Comparison of ENCODE assay signal across 2 cellular contexts in the genomic region with DNA sequence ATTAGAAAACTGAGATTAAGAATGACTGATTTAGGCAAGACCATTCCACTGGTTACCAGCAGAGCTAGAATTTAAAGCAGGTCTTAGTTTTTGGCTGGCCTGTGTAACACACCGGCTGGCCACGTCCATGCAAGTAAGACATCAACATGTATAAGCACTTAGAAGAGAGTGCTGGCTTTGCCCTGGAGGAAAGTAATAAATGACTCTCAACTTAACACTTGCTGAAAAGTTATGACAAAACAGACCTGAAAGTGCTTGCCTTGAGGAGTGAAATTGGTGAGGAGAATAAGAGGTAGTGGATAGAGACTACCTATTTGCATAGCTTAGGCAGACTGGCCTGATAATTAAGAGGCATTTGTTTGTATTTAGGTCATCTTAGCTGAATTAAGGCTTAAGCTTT.
TF ChIP-seq lines count a peak whose summit lies in the region.

No MANE protein-coding gene starts in this region.

TF ChIP-seq in GM23338, 12 proteins besides CTCF, POLR2A, EP300 and RAD21 (continued from another document and continues in another):
- TF ChIP-seq, protein P1, sequence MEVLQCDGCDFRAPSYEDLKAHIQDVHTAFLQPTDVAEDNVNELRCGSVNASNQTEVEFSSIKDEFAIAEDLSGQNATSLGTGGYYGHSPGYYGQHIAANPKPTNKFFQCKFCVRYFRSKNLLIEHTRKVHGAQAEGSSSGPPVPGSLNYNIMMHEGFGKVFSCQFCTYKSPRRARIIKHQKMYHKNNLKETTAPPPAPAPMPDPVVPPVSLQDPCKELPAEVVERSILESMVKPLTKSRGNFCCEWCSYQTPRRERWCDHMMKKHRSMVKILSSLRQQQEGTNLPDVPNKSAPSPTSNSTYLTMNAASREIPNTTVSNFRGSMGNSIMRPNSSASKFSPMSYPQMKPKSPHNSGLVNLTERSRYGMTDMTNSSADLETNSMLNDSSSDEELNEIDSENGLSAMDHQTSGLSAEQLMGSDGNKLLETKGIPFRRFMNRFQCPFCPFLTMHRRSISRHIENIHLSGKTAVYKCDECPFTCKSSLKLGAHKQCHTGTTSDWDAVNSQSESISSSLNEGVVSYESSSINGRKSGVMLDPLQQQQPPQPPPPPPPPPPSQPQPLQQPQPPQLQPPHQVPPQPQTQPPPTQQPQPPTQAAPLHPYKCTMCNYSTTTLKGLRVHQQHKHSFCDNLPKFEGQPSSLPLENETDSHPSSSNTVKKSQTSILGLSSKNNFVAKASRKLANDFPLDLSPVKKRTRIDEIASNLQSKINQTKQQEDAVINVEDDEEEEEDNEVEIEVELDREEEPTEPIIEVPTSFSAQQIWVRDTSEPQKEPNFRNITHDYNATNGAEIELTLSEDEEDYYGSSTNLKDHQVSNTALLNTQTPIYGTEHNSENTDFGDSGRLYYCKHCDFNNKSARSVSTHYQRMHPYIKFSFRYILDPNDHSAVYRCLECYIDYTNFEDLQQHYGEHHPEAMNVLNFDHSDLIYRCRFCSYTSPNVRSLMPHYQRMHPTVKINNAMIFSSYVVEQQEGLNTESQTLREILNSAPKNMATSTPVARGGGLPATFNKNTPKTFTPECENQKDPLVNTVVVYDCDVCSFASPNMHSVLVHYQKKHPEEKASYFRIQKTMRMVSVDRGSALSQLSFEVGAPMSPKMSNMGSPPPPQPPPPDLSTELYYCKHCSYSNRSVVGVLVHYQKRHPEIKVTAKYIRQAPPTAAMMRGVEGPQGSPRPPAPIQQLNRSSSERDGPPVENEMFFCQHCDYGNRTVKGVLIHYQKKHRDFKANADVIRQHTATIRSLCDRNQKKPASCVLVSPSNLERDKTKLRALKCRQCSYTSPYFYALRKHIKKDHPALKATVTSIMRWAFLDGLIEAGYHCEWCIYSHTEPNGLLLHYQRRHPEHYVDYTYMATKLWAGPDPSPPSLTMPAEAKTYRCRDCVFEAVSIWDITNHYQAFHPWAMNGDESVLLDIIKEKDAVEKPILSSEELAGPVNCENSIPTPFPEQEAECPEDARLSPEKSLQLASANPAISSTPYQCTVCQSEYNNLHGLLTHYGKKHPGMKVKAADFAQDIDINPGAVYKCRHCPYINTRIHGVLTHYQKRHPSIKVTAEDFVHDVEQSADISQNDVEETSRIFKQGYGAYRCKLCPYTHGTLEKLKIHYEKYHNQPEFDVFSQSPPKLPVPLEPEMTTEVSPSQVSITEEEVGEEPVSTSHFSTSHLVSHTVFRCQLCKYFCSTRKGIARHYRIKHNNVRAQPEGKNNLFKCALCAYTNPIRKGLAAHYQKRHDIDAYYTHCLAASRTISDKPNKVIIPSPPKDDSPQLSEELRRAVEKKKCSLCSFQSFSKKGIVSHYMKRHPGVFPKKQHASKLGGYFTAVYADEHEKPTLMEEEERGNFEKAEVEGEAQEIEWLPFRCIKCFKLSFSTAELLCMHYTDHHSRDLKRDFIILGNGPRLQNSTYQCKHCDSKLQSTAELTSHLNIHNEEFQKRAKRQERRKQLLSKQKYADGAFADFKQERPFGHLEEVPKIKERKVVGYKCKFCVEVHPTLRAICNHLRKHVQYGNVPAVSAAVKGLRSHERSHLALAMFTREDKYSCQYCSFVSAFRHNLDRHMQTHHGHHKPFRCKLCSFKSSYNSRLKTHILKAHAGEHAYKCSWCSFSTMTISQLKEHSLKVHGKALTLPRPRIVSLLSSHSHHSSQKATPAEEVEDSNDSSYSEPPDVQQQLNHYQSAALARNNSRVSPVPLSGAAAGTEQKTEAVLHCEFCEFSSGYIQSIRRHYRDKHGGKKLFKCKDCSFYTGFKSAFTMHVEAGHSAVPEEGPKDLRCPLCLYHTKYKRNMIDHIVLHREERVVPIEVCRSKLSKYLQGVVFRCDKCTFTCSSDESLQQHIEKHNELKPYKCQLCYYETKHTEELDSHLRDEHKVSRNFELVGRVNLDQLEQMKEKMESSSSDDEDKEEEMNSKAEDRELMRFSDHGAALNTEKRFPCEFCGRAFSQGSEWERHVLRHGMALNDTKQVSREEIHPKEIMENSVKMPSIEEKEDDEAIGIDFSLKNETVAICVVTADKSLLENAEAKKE (CRISPR knock-in tag; IDR thresholded peaks at IDR 0.05), result no peak
- TF ChIP-seq ZNF114 (CRISPR knock-in tag; IDR thresholded peaks at IDR 0.05) (no peak), CREB1 (CRISPR knock-in tag; IDR thresholded peaks at IDR 0.05; ENCODE audit: low read depth) (no peak), POLR2AphosphoS5 (IDR thresholded peaks at IDR 0.05; ENCODE audit: low read depth) (no peak), JUNB (IDR thresholded peaks at IDR 0.05; ENCODE audit: unreplicated experiment) (no peak), STAT1 (IDR thresholded peaks at IDR 0.05; ENCODE audit: unreplicated experiment) (no peak), ZNF331 (CRISPR knock-in tag; IDR thresholded peaks at IDR 0.05; ENCODE audit: low read depth) (no peak), EZH2phosphoT487 (IDR thresholded peaks at IDR 0.05; ENCODE audit: unreplicated experiment) (no peak), NANOG (IDR thresholded peaks at IDR 0.05; ENCODE audit: borderline replicate concordance) (no peak)
- TF ChIP-seq, protein P2, sequence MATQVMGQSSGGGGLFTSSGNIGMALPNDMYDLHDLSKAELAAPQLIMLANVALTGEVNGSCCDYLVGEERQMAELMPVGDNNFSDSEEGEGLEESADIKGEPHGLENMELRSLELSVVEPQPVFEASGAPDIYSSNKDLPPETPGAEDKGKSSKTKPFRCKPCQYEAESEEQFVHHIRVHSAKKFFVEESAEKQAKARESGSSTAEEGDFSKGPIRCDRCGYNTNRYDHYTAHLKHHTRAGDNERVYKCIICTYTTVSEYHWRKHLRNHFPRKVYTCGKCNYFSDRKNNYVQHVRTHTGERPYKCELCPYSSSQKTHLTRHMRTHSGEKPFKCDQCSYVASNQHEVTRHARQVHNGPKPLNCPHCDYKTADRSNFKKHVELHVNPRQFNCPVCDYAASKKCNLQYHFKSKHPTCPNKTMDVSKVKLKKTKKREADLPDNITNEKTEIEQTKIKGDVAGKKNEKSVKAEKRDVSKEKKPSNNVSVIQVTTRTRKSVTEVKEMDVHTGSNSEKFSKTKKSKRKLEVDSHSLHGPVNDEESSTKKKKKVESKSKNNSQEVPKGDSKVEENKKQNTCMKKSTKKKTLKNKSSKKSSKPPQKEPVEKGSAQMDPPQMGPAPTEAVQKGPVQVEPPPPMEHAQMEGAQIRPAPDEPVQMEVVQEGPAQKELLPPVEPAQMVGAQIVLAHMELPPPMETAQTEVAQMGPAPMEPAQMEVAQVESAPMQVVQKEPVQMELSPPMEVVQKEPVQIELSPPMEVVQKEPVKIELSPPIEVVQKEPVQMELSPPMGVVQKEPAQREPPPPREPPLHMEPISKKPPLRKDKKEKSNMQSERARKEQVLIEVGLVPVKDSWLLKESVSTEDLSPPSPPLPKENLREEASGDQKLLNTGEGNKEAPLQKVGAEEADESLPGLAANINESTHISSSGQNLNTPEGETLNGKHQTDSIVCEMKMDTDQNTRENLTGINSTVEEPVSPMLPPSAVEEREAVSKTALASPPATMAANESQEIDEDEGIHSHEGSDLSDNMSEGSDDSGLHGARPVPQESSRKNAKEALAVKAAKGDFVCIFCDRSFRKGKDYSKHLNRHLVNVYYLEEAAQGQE (IDR thresholded peaks at IDR 0.05; ENCODE audit: unreplicated experiment), result no peak

TF ChIP-seq in WTC11, 78 proteins besides CTCF, POLR2A, EP300 and RAD21 (continued from another document):
- TF ChIP-seq, protein P3, sequence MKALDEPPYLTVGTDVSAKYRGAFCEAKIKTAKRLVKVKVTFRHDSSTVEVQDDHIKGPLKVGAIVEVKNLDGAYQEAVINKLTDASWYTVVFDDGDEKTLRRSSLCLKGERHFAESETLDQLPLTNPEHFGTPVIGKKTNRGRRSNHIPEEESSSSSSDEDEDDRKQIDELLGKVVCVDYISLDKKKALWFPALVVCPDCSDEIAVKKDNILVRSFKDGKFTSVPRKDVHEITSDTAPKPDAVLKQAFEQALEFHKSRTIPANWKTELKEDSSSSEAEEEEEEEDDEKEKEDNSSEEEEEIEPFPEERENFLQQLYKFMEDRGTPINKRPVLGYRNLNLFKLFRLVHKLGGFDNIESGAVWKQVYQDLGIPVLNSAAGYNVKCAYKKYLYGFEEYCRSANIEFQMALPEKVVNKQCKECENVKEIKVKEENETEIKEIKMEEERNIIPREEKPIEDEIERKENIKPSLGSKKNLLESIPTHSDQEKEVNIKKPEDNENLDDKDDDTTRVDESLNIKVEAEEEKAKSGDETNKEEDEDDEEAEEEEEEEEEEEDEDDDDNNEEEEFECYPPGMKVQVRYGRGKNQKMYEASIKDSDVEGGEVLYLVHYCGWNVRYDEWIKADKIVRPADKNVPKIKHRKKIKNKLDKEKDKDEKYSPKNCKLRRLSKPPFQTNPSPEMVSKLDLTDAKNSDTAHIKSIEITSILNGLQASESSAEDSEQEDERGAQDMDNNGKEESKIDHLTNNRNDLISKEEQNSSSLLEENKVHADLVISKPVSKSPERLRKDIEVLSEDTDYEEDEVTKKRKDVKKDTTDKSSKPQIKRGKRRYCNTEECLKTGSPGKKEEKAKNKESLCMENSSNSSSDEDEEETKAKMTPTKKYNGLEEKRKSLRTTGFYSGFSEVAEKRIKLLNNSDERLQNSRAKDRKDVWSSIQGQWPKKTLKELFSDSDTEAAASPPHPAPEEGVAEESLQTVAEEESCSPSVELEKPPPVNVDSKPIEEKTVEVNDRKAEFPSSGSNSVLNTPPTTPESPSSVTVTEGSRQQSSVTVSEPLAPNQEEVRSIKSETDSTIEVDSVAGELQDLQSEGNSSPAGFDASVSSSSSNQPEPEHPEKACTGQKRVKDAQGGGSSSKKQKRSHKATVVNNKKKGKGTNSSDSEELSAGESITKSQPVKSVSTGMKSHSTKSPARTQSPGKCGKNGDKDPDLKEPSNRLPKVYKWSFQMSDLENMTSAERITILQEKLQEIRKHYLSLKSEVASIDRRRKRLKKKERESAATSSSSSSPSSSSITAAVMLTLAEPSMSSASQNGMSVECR (CRISPR knock-in tag; IDR thresholded peaks at IDR 0.05; ENCODE audit: borderline replicate concordance), result no peak
- TF ChIP-seq, protein P4, sequence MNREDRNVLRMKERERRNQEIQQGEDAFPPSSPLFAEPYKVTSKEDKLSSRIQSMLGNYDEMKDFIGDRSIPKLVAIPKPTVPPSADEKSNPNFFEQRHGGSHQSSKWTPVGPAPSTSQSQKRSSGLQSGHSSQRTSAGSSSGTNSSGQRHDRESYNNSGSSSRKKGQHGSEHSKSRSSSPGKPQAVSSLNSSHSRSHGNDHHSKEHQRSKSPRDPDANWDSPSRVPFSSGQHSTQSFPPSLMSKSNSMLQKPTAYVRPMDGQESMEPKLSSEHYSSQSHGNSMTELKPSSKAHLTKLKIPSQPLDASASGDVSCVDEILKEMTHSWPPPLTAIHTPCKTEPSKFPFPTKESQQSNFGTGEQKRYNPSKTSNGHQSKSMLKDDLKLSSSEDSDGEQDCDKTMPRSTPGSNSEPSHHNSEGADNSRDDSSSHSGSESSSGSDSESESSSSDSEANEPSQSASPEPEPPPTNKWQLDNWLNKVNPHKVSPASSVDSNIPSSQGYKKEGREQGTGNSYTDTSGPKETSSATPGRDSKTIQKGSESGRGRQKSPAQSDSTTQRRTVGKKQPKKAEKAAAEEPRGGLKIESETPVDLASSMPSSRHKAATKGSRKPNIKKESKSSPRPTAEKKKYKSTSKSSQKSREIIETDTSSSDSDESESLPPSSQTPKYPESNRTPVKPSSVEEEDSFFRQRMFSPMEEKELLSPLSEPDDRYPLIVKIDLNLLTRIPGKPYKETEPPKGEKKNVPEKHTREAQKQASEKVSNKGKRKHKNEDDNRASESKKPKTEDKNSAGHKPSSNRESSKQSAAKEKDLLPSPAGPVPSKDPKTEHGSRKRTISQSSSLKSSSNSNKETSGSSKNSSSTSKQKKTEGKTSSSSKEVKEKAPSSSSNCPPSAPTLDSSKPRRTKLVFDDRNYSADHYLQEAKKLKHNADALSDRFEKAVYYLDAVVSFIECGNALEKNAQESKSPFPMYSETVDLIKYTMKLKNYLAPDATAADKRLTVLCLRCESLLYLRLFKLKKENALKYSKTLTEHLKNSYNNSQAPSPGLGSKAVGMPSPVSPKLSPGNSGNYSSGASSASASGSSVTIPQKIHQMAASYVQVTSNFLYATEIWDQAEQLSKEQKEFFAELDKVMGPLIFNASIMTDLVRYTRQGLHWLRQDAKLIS (CRISPR knock-in tag; IDR thresholded peaks at IDR 0.05; ENCODE audit: borderline replicate concordance), result no peak
- TF ChIP-seq, protein P5, sequence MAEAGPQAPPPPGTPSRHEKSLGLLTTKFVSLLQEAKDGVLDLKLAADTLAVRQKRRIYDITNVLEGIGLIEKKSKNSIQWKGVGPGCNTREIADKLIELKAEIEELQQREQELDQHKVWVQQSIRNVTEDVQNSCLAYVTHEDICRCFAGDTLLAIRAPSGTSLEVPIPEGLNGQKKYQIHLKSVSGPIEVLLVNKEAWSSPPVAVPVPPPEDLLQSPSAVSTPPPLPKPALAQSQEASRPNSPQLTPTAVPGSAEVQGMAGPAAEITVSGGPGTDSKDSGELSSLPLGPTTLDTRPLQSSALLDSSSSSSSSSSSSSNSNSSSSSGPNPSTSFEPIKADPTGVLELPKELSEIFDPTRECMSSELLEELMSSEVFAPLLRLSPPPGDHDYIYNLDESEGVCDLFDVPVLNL (CRISPR knock-in tag; IDR thresholded peaks at IDR 0.05; ENCODE audit: borderline replicate concordance, low read depth), result no peak
- TF ChIP-seq ZNF219 (CRISPR knock-in tag; IDR thresholded peaks at IDR 0.05; ENCODE audit: borderline replicate concordance) (no peak), KAT7 (CRISPR knock-in tag; IDR thresholded peaks at IDR 0.05; ENCODE audit: borderline replicate concordance) (no peak), HMGA2 (CRISPR knock-in tag; IDR thresholded peaks at IDR 0.05) (no peak), RELA (CRISPR knock-in tag; IDR thresholded peaks at IDR 0.05; ENCODE audit: borderline replicate concordance) (no peak), TEAD1 (CRISPR knock-in tag; IDR thresholded peaks at IDR 0.05) (no peak)
- TF ChIP-seq, protein P6, sequence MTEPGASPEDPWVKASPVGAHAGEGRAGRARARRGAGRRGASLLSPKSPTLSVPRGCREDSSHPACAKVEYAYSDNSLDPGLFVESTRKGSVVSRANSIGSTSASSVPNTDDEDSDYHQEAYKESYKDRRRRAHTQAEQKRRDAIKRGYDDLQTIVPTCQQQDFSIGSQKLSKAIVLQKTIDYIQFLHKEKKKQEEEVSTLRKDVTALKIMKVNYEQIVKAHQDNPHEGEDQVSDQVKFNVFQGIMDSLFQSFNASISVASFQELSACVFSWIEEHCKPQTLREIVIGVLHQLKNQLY (CRISPR knock-in tag; IDR thresholded peaks at IDR 0.05), result no peak
